In genomic region chr5:64509798-64510197, GRCh38 we compare ENCODE assay signal across 35 cellular contexts. TPM values are rescaled to one million over a fixed set of nuclear protein-coding genes. Genes with fewer than 3 reads are reported as not detected.
"Had no signal": no experiment of that assay in that cellular context is flagged by ENCODE, and none has a peak within 500 bp of the region (broad histone marks: within the 10 kb centered on the region; RNA-seq: fewer than 3 reads in every experiment).

No MANE protein-coding gene starts in this region.

- H3K36me3 ChIP-seq: adrenal gland, cardiac muscle cell, Peyer's patch, SJSA1 had no signal

- H3K4me2 ChIP-seq: KMS-11, SK-N-SH had no signal

- H3K27ac Mint-ChIP-seq: activated CD4-positive, alpha-beta T cell treated with anti-CD3 and anti-CD28 coated beads for 36 hours; activated CD4-positive, alpha-beta T cell treated with anti-CD3 and anti-CD28 coated beads, Interleukin-2, amount 10 ng/mL, durations not matched to agents 7 days and 5 days; activated naive CD4-positive, alpha-beta T cell treated with anti-CD3 and anti-CD28 coated beads for 36 hours; activated naive CD4-positive, alpha-beta T cell treated with anti-CD3 and anti-CD28 coated beads, Interleukin-2, amount 50 U/mL, for 72 hours; activated T-helper 1 cell treated with anti-CD3 and anti-CD28 coated beads, Interleukin-12 subunit alpha, Interleukin-12 subunit beta, Interleukin-2, Interleukin-4 antibody, amounts not matched to agents 30 ng/mL and 10 ng/mL and 1 ng/mL, durations not matched to agents 14 hours and 24 hours and 36 hours; T-helper 1 cell treated with Interleukin-12 subunit alpha and Interleukin-12 subunit beta and Interleukin-4 antibody, amounts not matched to agents 30 μg/mL and 1 μg/mL, for 36 hours; T-helper 2 cell treated with Interferon-gamma antibody and Interleukin-4, amounts not matched to agents 5 μg/mL and 100 μg/mL, for 36 hours had no signal

- H3K9me3 ChIP-seq: adrenal gland, Peyer's patch, SJSA1, SK-N-SH had no signal

- H3K9ac ChIP-seq: KMS-11, SK-N-SH had no signal

- H3K4me3 Mint-ChIP-seq: activated CD4-positive, alpha-beta T cell treated with anti-CD3 and anti-CD28 coated beads for 36 hours; activated CD4-positive, alpha-beta T cell treated with anti-CD3 and anti-CD28 coated beads, Interleukin-2, amount 10 ng/mL, durations not matched to agents 7 days and 5 days; activated naive CD4-positive, alpha-beta T cell treated with anti-CD3 and anti-CD28 coated beads for 36 hours; activated T-cell treated with anti-CD3 and anti-CD28 coated beads, Interleukin-2, amount 50 U/mL, for 4 hours; activated T-helper 1 cell treated with anti-CD3 and anti-CD28 coated beads, Interleukin-12 subunit alpha, Interleukin-12 subunit beta, Interleukin-2, Interleukin-4 antibody, amounts not matched to agents 30 ng/mL and 10 ng/mL and 1 ng/mL, durations not matched to agents 14 hours and 24 hours and 36 hours; T-helper 1 cell treated with Interleukin-12 subunit alpha and Interleukin-12 subunit beta and Interleukin-4 antibody, amounts not matched to agents 30 μg/mL and 1 μg/mL, for 36 hours; T-helper 2 cell treated with Interferon-gamma antibody and Interleukin-4, amounts not matched to agents 5 μg/mL and 100 μg/mL, for 36 hours had no signal

- H3K9me3 Mint-ChIP-seq: activated CD4-positive, alpha-beta T cell treated with anti-CD3 and anti-CD28 coated beads, Interleukin-2, amount 10 ng/mL, durations not matched to agents 7 days and 5 days; activated naive CD4-positive, alpha-beta T cell treated with anti-CD3 and anti-CD28 coated beads for 36 hours; activated T-cell treated with anti-CD3 and anti-CD28 coated beads, Interleukin-2, amount 50 U/mL, for 4 hours; activated T-helper 1 cell treated with anti-CD3 and anti-CD28 coated beads, Interleukin-12 subunit alpha, Interleukin-12 subunit beta, Interleukin-2, Interleukin-4 antibody, amounts not matched to agents 30 ng/mL and 10 ng/mL and 1 ng/mL, durations not matched to agents 14 hours and 24 hours and 36 hours; T-helper 1 cell treated with Interleukin-12 subunit alpha and Interleukin-12 subunit beta and Interleukin-4 antibody, amounts not matched to agents 30 μg/mL and 1 μg/mL, for 36 hours; T-helper 2 cell treated with Interferon-gamma antibody and Interleukin-4, amounts not matched to agents 5 μg/mL and 100 μg/mL, for 36 hours had no signal

- H3K27me3 ChIP-seq: adrenal gland, Peyer's patch had no signal

- H3K4me3 ChIP-seq: cardiac muscle cell, Peyer's patch, SJSA1 had no signal

- DNase-seq: activated CD4-positive, alpha-beta T cell treated with anti-CD3 and anti-CD28 coated beads for 36 hours; activated CD4-positive, alpha-beta T cell treated with anti-CD3 and anti-CD28 coated beads, Interleukin-2, amount 10 ng/mL, durations not matched to agents 7 days and 5 days; activated CD4-positive, alpha-beta T cell treated with anti-CD3 and anti-CD28 coated beads, Interleukin-2, amount 50 U/mL, for 48 hours; activated CD8-positive, alpha-beta memory T cell treated with anti-CD3 and anti-CD28 coated beads, Interleukin-2, amount 50 U/mL, for 4 hours; activated gamma-delta T cell treated with Interleukin-2 at 50 U/mL for 16 hours; activated naive CD4-positive, alpha-beta T cell treated with anti-CD3 and anti-CD28 coated beads for 36 hours; activated T-cell treated with anti-CD3 and anti-CD28 coated beads for 4 hours; activated T-cell treated with anti-CD3 and anti-CD28 coated beads, Interleukin-2, amount 50 U/mL, for 4 hours; adrenal gland; anterior cingulate cortex; MM.1S; MV-4-11; NCI-H1092; NCI-H1436 treated with DMSO at 0.1 percent for 48 hours; NCI-H1694 treated with DMSO at 0.1 percent for 48 hours; NCI-H2029; NCI-H345; NCI-H510A; NCI-H526; NCI-H748 treated with DMSO at 0.1 percent for 48 hours; NK-92 treated with Interleukin-12 subunit alpha and Interleukin-12 subunit beta, amount 100 ng/mL, for 24 hours; PC-3; Peyer's patch; RPMI8226; SHP77 treated with DMSO at 0.1 percent for 48 hours; SK-N-SH had no signal

- FAIRE-seq: TTC549 had no signal

- H3K27ac ChIP-seq: cardiac muscle cell, KMS-11, Peyer's patch, SJSA1 had no signal

- ATAC-seq: activated CD4-positive, alpha-beta T cell treated with anti-CD3 and anti-CD28 coated beads for 36 hours; activated naive CD4-positive, alpha-beta T cell treated with anti-CD3 and anti-CD28 coated beads, Interleukin-2, amount 50 U/mL, for 72 hours; activated T-cell treated with anti-CD3 and anti-CD28 coated beads, Interleukin-2, amount 50 U/mL, for 4 hours; PC-3 had no signal

RNA-seq across cellular contexts. Expression of gene RGS7BP, which starts 4.0 kb away (rescaled TPM):
- total RNA-seq: activated CD4-positive, alpha-beta T cell treated with anti-CD3 and anti-CD28 coated beads for 36 hours; activated CD4-positive, alpha-beta T cell treated with anti-CD3 and anti-CD28 coated beads, Interleukin-2, amount 10 ng/mL, durations not matched to agents 7 days and 5 days; activated naive CD4-positive, alpha-beta T cell treated with anti-CD3 and anti-CD28 coated beads for 36 hours; activated naive CD4-positive, alpha-beta T cell treated with anti-CD3 and anti-CD28 coated beads, Interleukin-2, amount 50 U/mL, for 72 hours; activated T-cell treated with anti-CD3 and anti-CD28 coated beads, Interleukin-2, amount 50 U/mL, for 4 hours; activated T-helper 1 cell treated with anti-CD3 and anti-CD28 coated beads, Interleukin-12 subunit alpha, Interleukin-12 subunit beta, Interleukin-2, Interleukin-4 antibody, amounts not matched to agents 30 ng/mL and 10 ng/mL and 1 ng/mL, durations not matched to agents 14 hours and 24 hours and 36 hours; LHCN-M2; SJSA1 had no signal
- polyA plus RNA-seq: cardiac muscle cell, SK-N-SH had no signal
